8 cellular contexts compared by ENCODE assay signal in genomic region chr3:184360834-184361531, GRCh38. TPM values are rescaled to one million over a fixed set of nuclear protein-coding genes. Genes with fewer than 3 reads are reported as not detected.
DNase-seq lines count a peak whose midpoint lies in the region; ATAC-seq, FAIRE-seq and TF ChIP-seq lines count a peak whose summit lies in the region.

No MANE protein-coding gene starts in this region.

- BruUV-seq in mammary epithelial cell (replicated peaks; lab: Mats Ljungman, UMichigan), result no TSS peak

- CTCF ChIA-PET in mammary epithelial cell (lab: Charles Lee; ENCODE audit: low non-redundant PET), result no interaction called here

- H3K4me3 ChIP-seq in HUES48 (ENCODE audit: low read depth, low read length) (peak overlapping the region; percentile 95), mammary epithelial cell (replicated peaks in 1 of 3; ENCODE audit: insufficient read depth in 1 of 3, low read depth in 2 of 3, low read length in 3 of 3) (peak overlapping the region; percentile 59 to 88 (median 85)), mucosa of rectum (ENCODE audit: low read length in 2 of 2) (peak overlapping the region; percentile 87 to 89)

- peaks cover 35% of the 10 kb centered on the region for H3K36me3 ChIP-seq in HUES48 (ENCODE audit: control insufficient read depth, insufficient read depth, low read length)
- peaks cover 8% of the 10 kb centered on the region for H3K36me3 ChIP-seq in mammary epithelial cell (ENCODE audit: insufficient read depth, low read length)
- peaks cover 20 to 27% of the 10 kb centered on the region in 2 donors for H3K36me3 ChIP-seq in mucosa of rectum (ENCODE audit: control insufficient read depth in 2 of 2, insufficient read depth in 2 of 2, low read length in 2 of 2)

- peak overlapping the region; percentile 96 for H3K4me2 ChIP-seq in mammary epithelial cell (ENCODE audit: insufficient read depth, low read depth, low read length)

- no peak for FAIRE-seq in RCC 7860 (lab: Jason Lieb, UNC)

- H4K20me1 ChIP-seq in mammary epithelial cell (ENCODE audit: insufficient read depth, low read length), result no peaks in the 10 kb centered on the region

- TF ChIP-seq CTCF in mammary epithelial cell (conservative IDR thresholded peaks at IDR 0.05 in 1 of 2, IDR thresholded peaks at IDR 0.05 in 1 of 2; ENCODE audit: extremely low read depth in 1 of 2, insufficient read depth in 1 of 2, low read depth in 1 of 2, low read length in 2 of 2), result no peak

- dilution Hi-C loops in mammary epithelial cell (cut with HindIII; ENCODE audit: low sequenced_read_pairs), result no loop called here

- peaks cover 39% of the 10 kb centered on the region for H3K79me2 ChIP-seq in mammary epithelial cell (ENCODE audit: insufficient read depth, low read length)

- H3K9ac ChIP-seq in HUES48 (ENCODE audit: low read depth, low read length), result peak overlapping the region; percentile 34; the same call in 1 of the 2 replicates
- H3K9ac ChIP-seq in mammary epithelial cell (ENCODE audit: insufficient read depth, low read length), result peak overlapping the region; percentile 48
- peak overlapping the region; percentile 81 to 98 for H3K9ac ChIP-seq in mucosa of rectum (ENCODE audit: low read depth in 1 of 2, low read length in 2 of 2)

- in situ Hi-C loops in mammary epithelial cell (cut with MboI; ENCODE audit: low sequenced_read_pairs in 2 of 2), result loop anchor here in 1 of 2 donors (25.0 kb wide), 1 partner anchor 426 kb away; no protein-coding TSS in a partner anchor

- H3K9me3 ChIP-seq in HUES48 (ENCODE audit: control insufficient read depth, insufficient read depth, low read length) (no peaks in the 10 kb centered on the region), mammary epithelial cell (replicated peaks; ENCODE audit: insufficient read depth, low read length) (no peaks in the 10 kb centered on the region), mucosa of rectum (ENCODE audit: control insufficient read depth in 2 of 2, low read length in 2 of 2) (no peaks in the 10 kb centered on the region)

- peaks cover 17% of the 10 kb centered on the region for H3K27me3 ChIP-seq in HUES48 (ENCODE audit: control insufficient read depth, insufficient read depth, low read length)
- H3K27me3 ChIP-seq in mammary epithelial cell (ENCODE audit: insufficient read depth, low read length), result no peaks in the 10 kb centered on the region
- no peaks in the 10 kb centered on the region for H3K27me3 ChIP-seq in mucosa of rectum (ENCODE audit: control insufficient read depth in 2 of 2, insufficient read depth in 2 of 2, low read length in 2 of 2)

- peaks cover 13% of the 10 kb centered on the region for H3K4me1 ChIP-seq in HUES48 (ENCODE audit: control insufficient read depth, insufficient read depth, low read length)
- H3K4me1 ChIP-seq in mammary epithelial cell (ENCODE audit: insufficient read depth, low read length), result peaks cover 20% of the 10 kb centered on the region
- peaks cover 20 to 27% of the 10 kb centered on the region in 2 donors for H3K4me1 ChIP-seq in mucosa of rectum (ENCODE audit: control insufficient read depth in 2 of 2, insufficient read depth in 2 of 2, low read length in 2 of 2)

- WGBS in mammary epithelial cell (ENCODE audit: low coverage, missing lambda C conversion rate), result 11% methylated on average over 17 of the region's 25 CpGs

- DNase-seq in mammary epithelial cell, result no peak
- no peak for DNase-seq in RCC 7860 (ENCODE audit: low spot score)
- DNase-seq in GM19238 (ENCODE audit: insufficient read length, low spot score), result no peak
- no peak for DNase-seq in NCI-H2107 (lab: John Stamatoyannopoulos, UW)

- intact Hi-C loops in mammary epithelial cell (cut with micrococcal nuclease), result loop anchor here (10.0 kb wide), 1 partner anchor 404 kb away; no protein-coding TSS in a partner anchor

- H3K27ac ChIP-seq in HUES48 (ENCODE audit: low read depth, low read length) (no peak overlapping the region), mammary epithelial cell (ENCODE audit: insufficient read depth, low read depth, low read length) (peak overlapping the region; percentile 66), mucosa of rectum (ENCODE audit: low read depth in 2 of 2, low read length in 2 of 2) (peak overlapping the region; percentile 97 to 99)

- H2AFZ ChIP-seq in mammary epithelial cell (ENCODE audit: low read depth, low read length), result peak overlapping the region; percentile 86

- ATAC-seq in GM19025 (IDR thresholded peaks at IDR 0.05; ENCODE audit: low read depth, unreplicated experiment), result peak; percentile 9
- ATAC-seq in HG02884 (IDR thresholded peaks at IDR 0.05; ENCODE audit: unreplicated experiment), result no peak

RNA-seq across cellular contexts. Expression of gene CLCN2, which starts 0.4 kb away (rescaled TPM):
- total RNA-seq in mammary epithelial cell, result 10 to 100 TPM in 1 of 2 donors, 1 to 10 TPM in 1; 5.7 to 10.7 TPM
- 5.1 TPM for polyA plus RNA-seq in mammary epithelial cell
- 6.6 TPM for polyA minus RNA-seq in mammary epithelial cell

RNA-seq across cellular contexts. Expression of gene POLR2H, which starts 0.5 kb away (rescaled TPM):
- 10 to 100 TPM; 41.7 to 78.2 TPM for total RNA-seq in mammary epithelial cell
- 169 TPM for polyA plus RNA-seq in mammary epithelial cell
- polyA minus RNA-seq in mammary epithelial cell, result 107 TPM

RNA-seq across cellular contexts. Expression of gene THPO, which starts 17.0 kb away (rescaled TPM):
- total RNA-seq in mammary epithelial cell, result not detected
- polyA plus RNA-seq in mammary epithelial cell, result not detected
- not detected for polyA minus RNA-seq in mammary epithelial cell

RNA-seq across cellular contexts. Expression of gene CHRD, which starts 18.9 kb away (rescaled TPM):
- total RNA-seq in mammary epithelial cell, result not detected
- polyA plus RNA-seq in mammary epithelial cell, result not detected
- not detected for polyA minus RNA-seq in mammary epithelial cell

RNA-seq across cellular contexts. Expression of gene FAM131A, which starts 23.6 kb away (rescaled TPM):
- total RNA-seq in mammary epithelial cell, result 10 to 100 TPM; 10.7 to 15.5 TPM
- 12.1 TPM for polyA plus RNA-seq in mammary epithelial cell
- 14.8 TPM for polyA minus RNA-seq in mammary epithelial cell

Comparison
In these comparisons a context has a peak if more than half of its experiments do, and no peak if none do; other contexts are left out.
1. H3K9ac ChIP-seq: peak in every context shown above with its lines; median percentile 90 in mucosa of rectum; 48 in mammary epithelial cell; 34 in HUES48.